In the genomic region with DNA sequence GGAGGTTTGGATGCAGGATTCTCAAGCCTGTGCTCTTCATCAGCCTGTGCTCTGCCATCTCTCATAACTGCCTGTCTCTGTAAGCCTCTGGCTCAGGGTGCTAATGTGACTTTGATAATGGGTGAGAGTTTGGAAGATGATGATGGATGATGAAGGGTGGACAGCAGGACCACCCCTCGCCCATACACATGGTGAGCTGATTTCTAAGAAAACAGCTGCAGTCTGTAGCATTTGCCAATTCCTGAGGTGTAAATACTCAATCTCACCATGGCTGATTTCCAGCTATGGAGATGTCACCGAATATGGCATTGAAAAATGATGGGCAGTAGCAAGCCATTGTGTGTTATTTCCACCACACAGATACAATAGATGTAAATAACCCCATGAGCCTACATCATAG, we compare ENCODE assay signal across 40 cellular contexts.
"Had no signal": no experiment of that assay in that cellular context is flagged by ENCODE, and none has a peak within 500 bp of the region (broad histone marks: within the 10 kb centered on the region; RNA-seq: fewer than 3 reads in every experiment).

No MANE protein-coding gene starts in this region.

- FAIRE-seq: astrocyte, bronchial epithelial cell had no signal

- H3K9me3 ChIP-seq: adrenal gland, ascending aorta, body of pancreas, breast epithelium had no signal

- H3K27me3 Mint-ChIP-seq: activated naive CD4-positive, alpha-beta T cell treated with anti-CD3 and anti-CD28 coated beads, Interleukin-2, amount 10 ng/mL, durations not matched to agents 7 days and 5 days; activated naive CD4-positive, alpha-beta T cell treated with anti-CD3 and anti-CD28 coated beads, Interleukin-2, amount 50 U/mL, for 24 hours; activated naive CD8-positive, alpha-beta T cell; activated naive CD8-positive, alpha-beta T cell treated with anti-CD3 and anti-CD28 coated beads for 36 hours; activated naive CD8-positive, alpha-beta T cell treated with anti-CD3 and anti-CD28 coated beads, Interleukin-2, amount 10 ng/mL, durations not matched to agents 7 days and 5 days; activated naive CD8-positive, alpha-beta T cell treated with anti-CD3 and anti-CD28 coated beads, Interleukin-2, amount 50 U/mL, for 24 hours; activated T-cell treated with anti-CD3 and anti-CD28 coated beads, Interleukin-2, amount 50 U/mL, for 24 hours; activated T-helper 17 cell treated with anti-CD3 and anti-CD28 coated beads, Interleukin-2, amount 50 U/mL, for 72 hours; central memory CD8-positive, alpha-beta T cell had no signal

- H3K9me3 Mint-ChIP-seq: activated naive CD4-positive, alpha-beta T cell treated with anti-CD3 and anti-CD28 coated beads for 36 hours; activated naive CD4-positive, alpha-beta T cell treated with anti-CD3 and anti-CD28 coated beads, Interleukin-2, amount 10 ng/mL, durations not matched to agents 7 days and 5 days; activated naive CD4-positive, alpha-beta T cell treated with anti-CD3 and anti-CD28 coated beads, Interleukin-2, amount 50 U/mL, for 24 hours; activated naive CD4-positive, alpha-beta T cell treated with anti-CD3 and anti-CD28 coated beads, Interleukin-2, amount 50 U/mL, for 72 hours; activated naive CD8-positive, alpha-beta T cell treated with anti-CD3 and anti-CD28 coated beads for 36 hours; activated naive CD8-positive, alpha-beta T cell treated with anti-CD3 and anti-CD28 coated beads, Interleukin-2, amount 10 ng/mL, durations not matched to agents 7 days and 5 days; activated naive CD8-positive, alpha-beta T cell treated with anti-CD3 and anti-CD28 coated beads, Interleukin-2, amount 50 U/mL, for 24 hours; activated T-cell treated with anti-CD3 and anti-CD28 coated beads, Interleukin-2, amount 50 U/mL, for 24 hours; activated T-cell treated with anti-CD3 and anti-CD28 coated beads, Interleukin-2, amount 50 U/mL, for 4 hours; activated T-cell treated with anti-CD3 and anti-CD28 coated beads, Interleukin-2, amount 50 U/mL, for 72 hours; activated T-helper 1 cell treated with anti-CD3 and anti-CD28 coated beads, Interleukin-12 subunit alpha, Interleukin-12 subunit beta, Interleukin-2, Interleukin-4 antibody, amounts not matched to agents 30 ng/mL and 10 ng/mL and 1 ng/mL, durations not matched to agents 14 hours and 24 hours and 36 hours; activated T-helper 17 cell treated with anti-CD3 and anti-CD28 coated beads, Interleukin-2, amount 50 U/mL, for 72 hours; activated T-helper 2 cell treated with anti-CD3 and anti-CD28 coated beads, Interferon-gamma antibody, Interleukin-2, Interleukin-4, amounts not matched to agents 10 μg/mL and 5 μg/mL and 100 μg/mL, durations not matched to agents 14 hours and 24 hours and 36 hours; central memory CD8-positive, alpha-beta T cell had no signal

- H3K4me1 Mint-ChIP-seq: activated naive CD4-positive, alpha-beta T cell treated with anti-CD3 and anti-CD28 coated beads, Interleukin-2, amount 10 ng/mL, durations not matched to agents 7 days and 5 days; activated naive CD8-positive, alpha-beta T cell treated with anti-CD3 and anti-CD28 coated beads for 36 hours; activated naive CD8-positive, alpha-beta T cell treated with anti-CD3 and anti-CD28 coated beads, Interleukin-2, amount 50 U/mL, for 24 hours; activated T-helper 17 cell treated with anti-CD3 and anti-CD28 coated beads, Interleukin-2, amount 50 U/mL, for 72 hours; brain had no signal

- H3K27ac Mint-ChIP-seq: activated naive CD4-positive, alpha-beta T cell treated with anti-CD3 and anti-CD28 coated beads for 36 hours; activated naive CD4-positive, alpha-beta T cell treated with anti-CD3 and anti-CD28 coated beads, Interleukin-2, amount 10 ng/mL, durations not matched to agents 7 days and 5 days; activated naive CD4-positive, alpha-beta T cell treated with anti-CD3 and anti-CD28 coated beads, Interleukin-2, amount 50 U/mL, for 24 hours; activated naive CD4-positive, alpha-beta T cell treated with anti-CD3 and anti-CD28 coated beads, Interleukin-2, amount 50 U/mL, for 72 hours; activated naive CD8-positive, alpha-beta T cell; activated naive CD8-positive, alpha-beta T cell treated with anti-CD3 and anti-CD28 coated beads for 36 hours; activated naive CD8-positive, alpha-beta T cell treated with anti-CD3 and anti-CD28 coated beads, Interleukin-2, amount 10 ng/mL, durations not matched to agents 7 days and 5 days; activated naive CD8-positive, alpha-beta T cell treated with anti-CD3 and anti-CD28 coated beads, Interleukin-2, amount 50 U/mL, for 24 hours; activated T-cell treated with anti-CD3 and anti-CD28 coated beads, Interleukin-2, amount 50 U/mL, for 24 hours; activated T-cell treated with anti-CD3 and anti-CD28 coated beads, Interleukin-2, amount 50 U/mL, for 72 hours; activated T-helper 17 cell treated with anti-CD3 and anti-CD28 coated beads, Interleukin-2, amount 50 U/mL, for 72 hours; activated T-helper 2 cell treated with anti-CD3 and anti-CD28 coated beads, Interferon-gamma antibody, Interleukin-2, Interleukin-4, amounts not matched to agents 10 μg/mL and 5 μg/mL and 100 μg/mL, durations not matched to agents 14 hours and 24 hours and 36 hours; brain had no signal

- H3K4me1 ChIP-seq: adrenal gland, ascending aorta, body of pancreas, breast epithelium had no signal

- H3K4me3 ChIP-seq: adrenal gland, ascending aorta, body of pancreas, breast epithelium, cardiac muscle cell had no signal

- H3K27ac ChIP-seq: adrenal gland, ascending aorta, body of pancreas, brain microvascular endothelial cell, breast epithelium, cardiac muscle cell had no signal

- H3K27me3 ChIP-seq: adrenal gland, ascending aorta, body of pancreas, brain microvascular endothelial cell, breast epithelium, cardiac muscle cell had no signal

- H3K4me3 Mint-ChIP-seq: activated naive CD4-positive, alpha-beta T cell treated with anti-CD3 and anti-CD28 coated beads for 36 hours; activated naive CD4-positive, alpha-beta T cell treated with anti-CD3 and anti-CD28 coated beads, Interleukin-2, amount 10 ng/mL, durations not matched to agents 7 days and 5 days; activated naive CD4-positive, alpha-beta T cell treated with anti-CD3 and anti-CD28 coated beads, Interleukin-2, amount 50 U/mL, for 24 hours; activated naive CD8-positive, alpha-beta T cell; activated naive CD8-positive, alpha-beta T cell treated with anti-CD3 and anti-CD28 coated beads for 36 hours; activated naive CD8-positive, alpha-beta T cell treated with anti-CD3 and anti-CD28 coated beads, Interleukin-2, amount 10 ng/mL, durations not matched to agents 7 days and 5 days; activated naive CD8-positive, alpha-beta T cell treated with anti-CD3 and anti-CD28 coated beads, Interleukin-2, amount 50 U/mL, for 24 hours; activated T-cell treated with anti-CD3 and anti-CD28 coated beads, Interleukin-2, amount 50 U/mL, for 24 hours; activated T-cell treated with anti-CD3 and anti-CD28 coated beads, Interleukin-2, amount 50 U/mL, for 4 hours; activated T-cell treated with anti-CD3 and anti-CD28 coated beads, Interleukin-2, amount 50 U/mL, for 72 hours; activated T-helper 1 cell treated with anti-CD3 and anti-CD28 coated beads, Interleukin-12 subunit alpha, Interleukin-12 subunit beta, Interleukin-2, Interleukin-4 antibody, amounts not matched to agents 30 ng/mL and 10 ng/mL and 1 ng/mL, durations not matched to agents 14 hours and 24 hours and 36 hours; activated T-helper 17 cell treated with anti-CD3 and anti-CD28 coated beads, Interleukin-2, amount 50 U/mL, for 72 hours; brain; central memory CD8-positive, alpha-beta T cell had no signal

- ATAC-seq: activated naive CD4-positive, alpha-beta T cell treated with anti-CD3 and anti-CD28 coated beads, Interleukin-2, amount 50 U/mL, for 72 hours; activated naive CD8-positive, alpha-beta T cell treated with anti-CD3 and anti-CD28 coated beads, Interleukin-2, amount 50 U/mL, for 24 hours; activated T-cell treated with anti-CD3 and anti-CD28 coated beads, Interleukin-2, amount 50 U/mL, for 4 hours; activated T-cell treated with anti-CD3 and anti-CD28 coated beads, Interleukin-2, amount 50 U/mL, for 72 hours; activated T-helper 17 cell treated with anti-CD3 and anti-CD28 coated beads, Interleukin-2, amount 50 U/mL, for 72 hours; body of pancreas had no signal

- DNase-seq: activated effector memory CD4-positive, alpha-beta T cell treated with anti-CD3 and anti-CD28 coated beads, Interleukin-2, amount 50 U/mL, for 16 hours; activated effector memory CD4-positive, alpha-beta T cell treated with Interleukin-2 at 50 U/mL for 16 hours; activated gamma-delta T cell; activated gamma-delta T cell treated with Interleukin-2 at 50 U/mL for 16 hours; activated naive CD4-positive, alpha-beta T cell; activated naive CD4-positive, alpha-beta T cell treated with anti-CD3 and anti-CD28 coated beads for 36 hours; activated naive CD4-positive, alpha-beta T cell treated with anti-CD3 and anti-CD28 coated beads, Interleukin-2, amount 10 ng/mL, durations not matched to agents 7 days and 5 days; activated naive CD4-positive, alpha-beta T cell treated with anti-CD3 and anti-CD28 coated beads, Interleukin-2, amount 50 U/mL, for 16 hours; activated naive CD4-positive, alpha-beta T cell treated with Interleukin-2 at 50 U/mL for 16 hours; activated naive CD8-positive, alpha-beta T cell treated with anti-CD3 and anti-CD28 coated beads for 36 hours; activated naive CD8-positive, alpha-beta T cell treated with anti-CD3 and anti-CD28 coated beads, Interleukin-2, amount 10 ng/mL, durations not matched to agents 7 days and 5 days; activated naive CD8-positive, alpha-beta T cell treated with anti-CD3 and anti-CD28 coated beads, Interleukin-2, amount 50 U/mL, for 24 hours; activated T-cell treated with anti-CD3 and anti-CD28 coated beads, Interleukin-2, amount 50 U/mL, for 1 hour; activated T-cell treated with anti-CD3 and anti-CD28 coated beads, Interleukin-2, amount 50 U/mL, for 24 hours; activated T-cell treated with anti-CD3 and anti-CD28 coated beads, Interleukin-2, amount 50 U/mL, for 4 hours; activated T-cell treated with anti-CD3 and anti-CD28 coated beads, Interleukin-2, amount 50 U/mL, for 48 hours; activated T-cell treated with anti-CD3 and anti-CD28 coated beads, Interleukin-2, amount 50 U/mL, for 72 hours; adrenal gland; amniotic stem cell; amygdala; anterior cingulate cortex; aorta; body of pancreas; brain microvascular endothelial cell; caudate nucleus; central memory CD4-positive, alpha-beta T cell; cerebellar nuclear complex had no signal

- H3K36me3 ChIP-seq: adrenal gland, ascending aorta, brain microvascular endothelial cell, breast epithelium, cardiac muscle cell had no signal

- H3K36me3 Mint-ChIP-seq: activated naive CD4-positive, alpha-beta T cell treated with anti-CD3 and anti-CD28 coated beads, Interleukin-2, amount 10 ng/mL, durations not matched to agents 7 days and 5 days; activated naive CD4-positive, alpha-beta T cell treated with anti-CD3 and anti-CD28 coated beads, Interleukin-2, amount 50 U/mL, for 72 hours had no signal
